ENCODE assay signal across 1 cellular context in genomic region chr6:117840541-117840983, GRCh38.
TF ChIP-seq lines count a peak whose summit lies in the region.

No MANE protein-coding gene starts in this region.

TF ChIP-seq in GM23338, 12 proteins besides CTCF, POLR2A, EP300 and RAD21 (continued from another document):
- TF ChIP-seq REST (IDR thresholded peaks at IDR 0.05; ENCODE audit: unreplicated experiment) (no peak), EZH2phosphoT487 (IDR thresholded peaks at IDR 0.05; ENCODE audit: unreplicated experiment) (no peak), JUNB (IDR thresholded peaks at IDR 0.05; ENCODE audit: unreplicated experiment) (no peak), POLR2AphosphoS5 (IDR thresholded peaks at IDR 0.05; ENCODE audit: low read depth) (no peak)
